In the genomic region with DNA sequence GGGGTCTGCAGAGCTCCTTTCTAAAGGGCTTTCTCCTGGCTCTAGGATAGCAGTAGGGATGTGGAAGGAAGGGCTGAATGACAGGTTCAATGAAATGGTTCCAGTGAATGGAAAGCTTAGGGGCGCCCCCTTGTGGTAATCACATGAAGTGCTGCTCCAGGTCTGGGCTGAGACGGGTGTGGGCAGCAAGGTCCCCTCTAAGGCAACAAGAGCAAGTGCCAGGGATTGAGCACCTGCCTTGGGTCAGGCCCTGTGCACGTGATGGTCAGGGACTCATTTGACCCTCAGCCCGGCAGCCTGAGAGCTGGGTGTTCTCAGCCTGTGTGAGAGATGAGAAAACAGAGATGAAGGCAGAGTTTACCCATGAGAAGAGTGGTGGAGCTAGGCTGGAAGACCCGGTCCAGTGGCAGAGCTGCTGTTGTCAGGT, we compare ENCODE assay signal across 1 cellular context.
TF ChIP-seq lines count a peak whose summit lies in the region.

No MANE protein-coding gene starts in this region.

TF ChIP-seq in HepG2, 621 proteins besides CTCF, POLR2A, EP300 and RAD21 (continued from another document and continues in another):
- TF ChIP-seq ARID5B (CRISPR knock-in tag; IDR thresholded peaks at IDR 0.05) = peak; percentile 22; the same call in 1 of the 2 replicates
- peak; percentile 59 for TF ChIP-seq XRCC5 (optimal IDR thresholded peaks at IDR 0.05; ENCODE audit: low read length)
- no peak for TF ChIP-seq KAT2B (IDR thresholded peaks at IDR 0.05; ENCODE audit: borderline replicate concordance, low read depth, low read length)
- no peak for TF ChIP-seq ZNF510 (CRISPR knock-in tag; IDR thresholded peaks at IDR 0.05; ENCODE audit: low read depth)
- TF ChIP-seq HCFC1 (IDR thresholded peaks at IDR 0.05; ENCODE audit: low read depth, low read length) = no peak
- no peak for TF ChIP-seq ZNF430 (CRISPR knock-in tag; IDR thresholded peaks at IDR 0.05)
- TF ChIP-seq, protein P1, sequence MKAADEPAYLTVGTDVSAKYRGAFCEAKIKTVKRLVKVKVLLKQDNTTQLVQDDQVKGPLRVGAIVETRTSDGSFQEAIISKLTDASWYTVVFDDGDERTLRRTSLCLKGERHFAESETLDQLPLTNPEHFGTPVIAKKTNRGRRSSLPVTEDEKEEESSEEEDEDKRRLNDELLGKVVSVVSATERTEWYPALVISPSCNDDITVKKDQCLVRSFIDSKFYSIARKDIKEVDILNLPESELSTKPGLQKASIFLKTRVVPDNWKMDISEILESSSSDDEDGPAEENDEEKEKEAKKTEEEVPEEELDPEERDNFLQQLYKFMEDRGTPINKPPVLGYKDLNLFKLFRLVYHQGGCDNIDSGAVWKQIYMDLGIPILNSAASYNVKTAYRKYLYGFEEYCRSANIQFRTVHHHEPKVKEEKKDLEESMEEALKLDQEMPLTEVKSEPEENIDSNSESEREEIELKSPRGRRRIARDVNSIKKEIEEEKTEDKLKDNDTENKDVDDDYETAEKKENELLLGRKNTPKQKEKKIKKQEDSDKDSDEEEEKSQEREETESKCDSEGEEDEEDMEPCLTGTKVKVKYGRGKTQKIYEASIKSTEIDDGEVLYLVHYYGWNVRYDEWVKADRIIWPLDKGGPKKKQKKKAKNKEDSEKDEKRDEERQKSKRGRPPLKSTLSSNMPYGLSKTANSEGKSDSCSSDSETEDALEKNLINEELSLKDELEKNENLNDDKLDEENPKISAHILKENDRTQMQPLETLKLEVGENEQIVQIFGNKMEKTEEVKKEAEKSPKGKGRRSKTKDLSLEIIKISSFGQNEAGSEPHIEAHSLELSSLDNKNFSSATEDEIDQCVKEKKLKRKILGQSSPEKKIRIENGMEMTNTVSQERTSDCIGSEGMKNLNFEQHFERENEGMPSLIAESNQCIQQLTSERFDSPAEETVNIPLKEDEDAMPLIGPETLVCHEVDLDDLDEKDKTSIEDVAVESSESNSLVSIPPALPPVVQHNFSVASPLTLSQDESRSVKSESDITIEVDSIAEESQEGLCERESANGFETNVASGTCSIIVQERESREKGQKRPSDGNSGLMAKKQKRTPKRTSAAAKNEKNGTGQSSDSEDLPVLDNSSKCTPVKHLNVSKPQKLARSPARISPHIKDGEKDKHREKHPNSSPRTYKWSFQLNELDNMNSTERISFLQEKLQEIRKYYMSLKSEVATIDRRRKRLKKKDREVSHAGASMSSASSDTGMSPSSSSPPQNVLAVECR (CRISPR knock-in tag; IDR thresholded peaks at IDR 0.05; ENCODE audit: borderline replicate concordance) = peak; percentile 26; the same call in 1 of the 2 replicates
- no peak for TF ChIP-seq HIVEP1 (CRISPR knock-in tag; IDR thresholded peaks at IDR 0.05)
- no peak for TF ChIP-seq ZFP36 (IDR thresholded peaks at IDR 0.05; ENCODE audit: borderline replicate concordance, low read depth, low read length, partially characterized antibody)
- TF ChIP-seq, protein P2, sequence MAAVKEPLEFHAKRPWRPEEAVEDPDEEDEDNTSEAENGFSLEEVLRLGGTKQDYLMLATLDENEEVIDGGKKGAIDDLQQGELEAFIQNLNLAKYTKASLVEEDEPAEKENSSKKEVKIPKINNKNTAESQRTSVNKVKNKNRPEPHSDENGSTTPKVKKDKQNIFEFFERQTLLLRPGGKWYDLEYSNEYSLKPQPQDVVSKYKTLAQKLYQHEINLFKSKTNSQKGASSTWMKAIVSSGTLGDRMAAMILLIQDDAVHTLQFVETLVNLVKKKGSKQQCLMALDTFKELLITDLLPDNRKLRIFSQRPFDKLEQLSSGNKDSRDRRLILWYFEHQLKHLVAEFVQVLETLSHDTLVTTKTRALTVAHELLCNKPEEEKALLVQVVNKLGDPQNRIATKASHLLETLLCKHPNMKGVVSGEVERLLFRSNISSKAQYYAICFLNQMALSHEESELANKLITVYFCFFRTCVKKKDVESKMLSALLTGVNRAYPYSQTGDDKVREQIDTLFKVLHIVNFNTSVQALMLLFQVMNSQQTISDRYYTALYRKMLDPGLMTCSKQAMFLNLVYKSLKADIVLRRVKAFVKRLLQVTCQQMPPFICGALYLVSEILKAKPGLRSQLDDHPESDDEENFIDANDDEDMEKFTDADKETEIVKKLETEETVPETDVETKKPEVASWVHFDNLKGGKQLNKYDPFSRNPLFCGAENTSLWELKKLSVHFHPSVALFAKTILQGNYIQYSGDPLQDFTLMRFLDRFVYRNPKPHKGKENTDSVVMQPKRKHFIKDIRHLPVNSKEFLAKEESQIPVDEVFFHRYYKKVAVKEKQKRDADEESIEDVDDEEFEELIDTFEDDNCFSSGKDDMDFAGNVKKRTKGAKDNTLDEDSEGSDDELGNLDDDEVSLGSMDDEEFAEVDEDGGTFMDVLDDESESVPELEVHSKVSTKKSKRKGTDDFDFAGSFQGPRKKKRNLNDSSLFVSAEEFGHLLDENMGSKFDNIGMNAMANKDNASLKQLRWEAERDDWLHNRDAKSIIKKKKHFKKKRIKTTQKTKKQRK (IDR thresholded peaks at IDR 0.05; ENCODE audit: low read length) = no peak
- TF ChIP-seq, protein P3, sequence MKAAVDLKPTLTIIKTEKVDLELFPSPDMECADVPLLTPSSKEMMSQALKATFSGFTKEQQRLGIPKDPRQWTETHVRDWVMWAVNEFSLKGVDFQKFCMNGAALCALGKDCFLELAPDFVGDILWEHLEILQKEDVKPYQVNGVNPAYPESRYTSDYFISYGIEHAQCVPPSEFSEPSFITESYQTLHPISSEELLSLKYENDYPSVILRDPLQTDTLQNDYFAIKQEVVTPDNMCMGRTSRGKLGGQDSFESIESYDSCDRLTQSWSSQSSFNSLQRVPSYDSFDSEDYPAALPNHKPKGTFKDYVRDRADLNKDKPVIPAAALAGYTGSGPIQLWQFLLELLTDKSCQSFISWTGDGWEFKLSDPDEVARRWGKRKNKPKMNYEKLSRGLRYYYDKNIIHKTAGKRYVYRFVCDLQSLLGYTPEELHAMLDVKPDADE (CRISPR knock-in tag; IDR thresholded peaks at IDR 0.05) = no peak
- no peak for TF ChIP-seq ZNF724P (CRISPR knock-in tag; IDR thresholded peaks at IDR 0.05; ENCODE audit: borderline replicate concordance)
- TF ChIP-seq CENPT (CRISPR knock-in tag; IDR thresholded peaks at IDR 0.05; ENCODE audit: low read depth) = no peak
- TF ChIP-seq ZNF879 (CRISPR knock-in tag; IDR thresholded peaks at IDR 0.05) = no peak
- no peak for TF ChIP-seq ATRX (CRISPR knock-in tag; IDR thresholded peaks at IDR 0.05; ENCODE audit: borderline replicate concordance)
- no peak for TF ChIP-seq FOXJ3 (CRISPR knock-in tag; IDR thresholded peaks at IDR 0.05; ENCODE audit: borderline replicate concordance)
- TF ChIP-seq, protein P4, sequence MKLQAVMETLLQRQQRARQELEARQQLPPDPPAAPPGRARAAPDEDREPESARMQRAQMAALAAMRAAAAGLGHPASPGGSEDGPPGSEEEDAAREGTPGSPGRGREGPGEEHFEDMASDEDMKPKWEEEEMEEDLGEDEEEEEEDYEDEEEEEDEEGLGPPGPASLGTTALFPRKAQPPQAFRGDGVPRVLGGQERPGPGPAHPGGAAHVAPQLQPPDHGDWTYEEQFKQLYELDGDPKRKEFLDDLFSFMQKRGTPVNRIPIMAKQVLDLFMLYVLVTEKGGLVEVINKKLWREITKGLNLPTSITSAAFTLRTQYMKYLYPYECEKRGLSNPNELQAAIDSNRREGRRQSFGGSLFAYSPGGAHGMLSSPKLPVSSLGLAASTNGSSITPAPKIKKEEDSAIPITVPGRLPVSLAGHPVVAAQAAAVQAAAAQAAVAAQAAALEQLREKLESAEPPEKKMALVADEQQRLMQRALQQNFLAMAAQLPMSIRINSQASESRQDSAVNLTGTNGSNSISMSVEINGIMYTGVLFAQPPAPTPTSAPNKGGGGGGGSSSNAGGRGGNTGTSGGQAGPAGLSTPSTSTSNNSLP (IDR thresholded peaks at IDR 0.05; ENCODE audit: low read depth, low read length) = 0 out of 2 replicates have a peak, but pooled peaks have one; percentile 32
- TF ChIP-seq ZFP82 (CRISPR knock-in tag; IDR thresholded peaks at IDR 0.05; ENCODE audit: borderline replicate concordance) = no peak
- TF ChIP-seq ZNF720 (CRISPR knock-in tag; IDR thresholded peaks at IDR 0.05) = no peak
- no peak for TF ChIP-seq ZNF768 (CRISPR knock-in tag; IDR thresholded peaks at IDR 0.05)
- TF ChIP-seq, protein P5, sequence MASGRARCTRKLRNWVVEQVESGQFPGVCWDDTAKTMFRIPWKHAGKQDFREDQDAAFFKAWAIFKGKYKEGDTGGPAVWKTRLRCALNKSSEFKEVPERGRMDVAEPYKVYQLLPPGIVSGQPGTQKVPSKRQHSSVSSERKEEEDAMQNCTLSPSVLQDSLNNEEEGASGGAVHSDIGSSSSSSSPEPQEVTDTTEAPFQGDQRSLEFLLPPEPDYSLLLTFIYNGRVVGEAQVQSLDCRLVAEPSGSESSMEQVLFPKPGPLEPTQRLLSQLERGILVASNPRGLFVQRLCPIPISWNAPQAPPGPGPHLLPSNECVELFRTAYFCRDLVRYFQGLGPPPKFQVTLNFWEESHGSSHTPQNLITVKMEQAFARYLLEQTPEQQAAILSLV (CRISPR knock-in tag; IDR thresholded peaks at IDR 0.05; ENCODE audit: borderline replicate concordance) = no peak
- no peak for TF ChIP-seq KAT8 (CRISPR knock-in tag; IDR thresholded peaks at IDR 0.05)
- TF ChIP-seq MAX (IDR thresholded peaks at IDR 0.05) = no peak
- TF ChIP-seq TFE3 (CRISPR knock-in tag; IDR thresholded peaks at IDR 0.05) = 0 out of 2 replicates have a peak, but pooled peaks have one; percentile 26
- no peak for TF ChIP-seq SOX6 (IDR thresholded peaks at IDR 0.05)
- TF ChIP-seq SOX6 (CRISPR knock-in tag; IDR thresholded peaks at IDR 0.05) = peak; percentile 31; the same call in 1 of the 2 replicates
- no peak for TF ChIP-seq ZNF678 (CRISPR knock-in tag; IDR thresholded peaks at IDR 0.05)
- TF ChIP-seq DNMT1 (CRISPR knock-in tag; IDR thresholded peaks at IDR 0.05) = no peak
- no peak for TF ChIP-seq NFKBIZ (CRISPR knock-in tag; IDR thresholded peaks at IDR 0.05)
- no peak for TF ChIP-seq ARNT (IDR thresholded peaks at IDR 0.05)
- TF ChIP-seq ZBTB42 (CRISPR knock-in tag; IDR thresholded peaks at IDR 0.05) = no peak
- TF ChIP-seq ZNF251 (CRISPR knock-in tag; IDR thresholded peaks at IDR 0.05) = no peak
- TF ChIP-seq PHF8 (CRISPR knock-in tag; IDR thresholded peaks at IDR 0.05) = no peak
- TF ChIP-seq, protein P6, sequence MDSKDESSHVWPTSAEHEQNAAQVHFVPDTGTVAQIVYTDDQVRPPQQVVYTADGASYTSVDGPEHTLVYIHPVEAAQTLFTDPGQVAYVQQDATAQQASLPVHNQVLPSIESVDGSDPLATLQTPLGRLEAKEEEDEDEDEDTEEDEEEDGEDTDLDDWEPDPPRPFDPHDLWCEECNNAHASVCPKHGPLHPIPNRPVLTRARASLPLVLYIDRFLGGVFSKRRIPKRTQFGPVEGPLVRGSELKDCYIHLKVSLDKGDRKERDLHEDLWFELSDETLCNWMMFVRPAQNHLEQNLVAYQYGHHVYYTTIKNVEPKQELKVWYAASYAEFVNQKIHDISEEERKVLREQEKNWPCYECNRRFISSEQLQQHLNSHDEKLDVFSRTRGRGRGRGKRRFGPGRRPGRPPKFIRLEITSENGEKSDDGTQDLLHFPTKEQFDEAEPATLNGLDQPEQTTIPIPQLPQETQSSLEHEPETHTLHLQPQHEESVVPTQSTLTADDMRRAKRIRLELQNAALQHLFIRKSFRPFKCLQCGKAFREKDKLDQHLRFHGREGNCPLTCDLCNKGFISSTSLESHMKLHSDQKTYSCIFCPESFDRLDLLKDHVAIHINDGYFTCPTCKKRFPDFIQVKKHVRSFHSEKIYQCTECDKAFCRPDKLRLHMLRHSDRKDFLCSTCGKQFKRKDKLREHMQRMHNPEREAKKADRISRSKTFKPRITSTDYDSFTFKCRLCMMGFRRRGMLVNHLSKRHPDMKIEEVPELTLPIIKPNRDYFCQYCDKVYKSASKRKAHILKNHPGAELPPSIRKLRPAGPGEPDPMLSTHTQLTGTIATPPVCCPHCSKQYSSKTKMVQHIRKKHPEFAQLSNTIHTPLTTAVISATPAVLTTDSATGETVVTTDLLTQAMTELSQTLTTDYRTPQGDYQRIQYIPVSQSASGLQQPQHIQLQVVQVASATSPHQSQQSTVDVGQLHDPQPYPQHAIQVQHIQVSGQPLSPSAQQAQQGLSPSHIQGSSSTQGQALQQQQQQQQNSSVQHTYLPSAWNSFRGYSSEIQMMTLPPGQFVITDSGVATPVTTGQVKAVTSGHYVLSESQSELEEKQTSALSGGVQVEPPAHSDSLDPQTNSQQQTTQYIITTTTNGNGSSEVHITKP (CRISPR knock-in tag; IDR thresholded peaks at IDR 0.05; ENCODE audit: low read depth) = no peak
- no peak for TF ChIP-seq TARDBP (CRISPR knock-in tag; IDR thresholded peaks at IDR 0.05)
